ENCODE assay signal across 1 cellular context in genomic region chr5:112931473-112931872, GRCh38.
A peak's percentile ranks its signal among the peaks of the same experiment; 100 is the strongest.
TF ChIP-seq lines count a peak whose summit lies in the region.

No MANE protein-coding gene starts in this region.

TF ChIP-seq in K562, 482 proteins besides CTCF, POLR2A, EP300 and RAD21 (continued from another document and continues in another):
- TF ChIP-seq ZNF655 (CRISPR knock-in tag; IDR thresholded peaks at IDR 0.05): no peak
- no peak for TF ChIP-seq SNIP1 (IDR thresholded peaks at IDR 0.05; ENCODE audit: low read depth)
- no peak for TF ChIP-seq FUS (optimal IDR thresholded peaks at IDR 0.05; ENCODE audit: low read depth, low read length)
- no peak for TF ChIP-seq HMGN3 (IDR thresholded peaks at IDR 0.05; ENCODE audit: borderline replicate concordance, extremely low read depth, insufficient read length, low read depth, low read length)
- no peak for TF ChIP-seq TCFL5 (CRISPR knock-in tag; conservative IDR thresholded peaks at IDR 0.05)
- TF ChIP-seq HSF4 (CRISPR knock-in tag; IDR thresholded peaks at IDR 0.05; ENCODE audit: borderline replicate concordance): no peak
- TF ChIP-seq HDAC2 (IDR thresholded peaks at IDR 0.05): peak; percentile 87
- no peak for TF ChIP-seq E4F1 (CRISPR knock-in tag; IDR thresholded peaks at IDR 0.05; ENCODE audit: borderline replicate concordance)
- TF ChIP-seq GATA2 (CRISPR knock-in tag; IDR thresholded peaks at IDR 0.05): no peak
- TF ChIP-seq ZSCAN29 (IDR thresholded peaks at IDR 0.05): no peak
- no peak for TF ChIP-seq ZBTB2 (IDR thresholded peaks at IDR 0.05)
- TF ChIP-seq MXI1 (IDR thresholded peaks at IDR 0.05; ENCODE audit: low read depth, low read length): no peak
- peak; percentile 88 for TF ChIP-seq ESRRA (IDR thresholded peaks at IDR 0.05; ENCODE audit: borderline replicate concordance, low read depth)
- no peak for TF ChIP-seq ZNF174 (CRISPR knock-in tag; IDR thresholded peaks at IDR 0.05)
- TF ChIP-seq TEAD2 (tag; IDR thresholded peaks at IDR 0.05): no peak
- no peak for TF ChIP-seq GTF2B (IDR thresholded peaks at IDR 0.05; ENCODE audit: extremely low read depth, insufficient read length)
- TF ChIP-seq MYBL2 (IDR thresholded peaks at IDR 0.05; ENCODE audit: low read depth): no peak
- TF ChIP-seq MYBL2 (CRISPR knock-in tag; IDR thresholded peaks at IDR 0.05; ENCODE audit: borderline replicate concordance): no peak
- no peak for TF ChIP-seq TFAM (CRISPR knock-in tag; conservative IDR thresholded peaks at IDR 0.05)
- no peak for TF ChIP-seq BRD4 (IDR thresholded peaks at IDR 0.05)
- no peak for TF ChIP-seq EGR1 (conservative IDR thresholded peaks at IDR 0.05)
- no peak for TF ChIP-seq FOXM1 (IDR thresholded peaks at IDR 0.05; ENCODE audit: low read depth)
- TF ChIP-seq FOXM1 (CRISPR knock-in tag; IDR thresholded peaks at IDR 0.05; ENCODE audit: low read depth): no peak
- TF ChIP-seq E2F5 (CRISPR knock-in tag; IDR thresholded peaks at IDR 0.05): no peak
- TF ChIP-seq ZNF445 (CRISPR knock-in tag; IDR thresholded peaks at IDR 0.05; ENCODE audit: low read depth): no peak
- no peak for TF ChIP-seq ZFX (CRISPR knock-in tag; IDR thresholded peaks at IDR 0.05)
- no peak for TF ChIP-seq KLF10 (CRISPR knock-in tag; IDR thresholded peaks at IDR 0.05)
- TF ChIP-seq HMG20B (CRISPR knock-in tag; IDR thresholded peaks at IDR 0.05): no peak
- TF ChIP-seq NR4A1 (CRISPR knock-in tag; IDR thresholded peaks at IDR 0.05): no peak
- no peak for TF ChIP-seq NR4A1 (tag; IDR thresholded peaks at IDR 0.05)
- TF ChIP-seq CHCHD3 (CRISPR knock-in tag; IDR thresholded peaks at IDR 0.05): no peak
- TF ChIP-seq ETS1 (conservative IDR thresholded peaks at IDR 0.05; ENCODE audit: control insufficient read depth, low read depth, low read length): no peak
- TF ChIP-seq SMARCE1 (IDR thresholded peaks at IDR 0.05): peak; percentile 72; the same call in 1 of the 2 replicates
- no peak for TF ChIP-seq ZNF232 (CRISPR knock-in tag; IDR thresholded peaks at IDR 0.05)
- no peak for TF ChIP-seq EP400 (IDR thresholded peaks at IDR 0.05)
- TF ChIP-seq ZNF395 (CRISPR knock-in tag; IDR thresholded peaks at IDR 0.05): no peak
- TF ChIP-seq REST (CRISPR knock-in tag; IDR thresholded peaks at IDR 0.05; ENCODE audit: low read depth): no peak
- peak; percentile 36; the same call in 1 of the 2 replicates for TF ChIP-seq NFE2 (IDR thresholded peaks at IDR 0.05; ENCODE audit: low read depth)
- no peak for TF ChIP-seq ZNF282 (CRISPR knock-in tag; IDR thresholded peaks at IDR 0.05)
- TF ChIP-seq POLR3A (IDR thresholded peaks at IDR 0.05; ENCODE audit: borderline replicate concordance, extremely low read depth, insufficient read depth, insufficient read length): no peak
- no peak for TF ChIP-seq ZNF780A (CRISPR knock-in tag; IDR thresholded peaks at IDR 0.05)
- no peak for TF ChIP-seq NCOA1 (IDR thresholded peaks at IDR 0.05; ENCODE audit: low read depth)
- no peak for TF ChIP-seq RBM15 (IDR thresholded peaks at IDR 0.05; ENCODE audit: insufficient read depth, low read length)
- no peak for TF ChIP-seq CEBPB (tag; IDR thresholded peaks at IDR 0.05)
- TF ChIP-seq RBM25 (IDR thresholded peaks at IDR 0.05; ENCODE audit: low read depth, low read length, severe bottlenecking): no peak
- TF ChIP-seq HBP1 (CRISPR knock-in tag; IDR thresholded peaks at IDR 0.05): no peak
- no peak for TF ChIP-seq PRMT5 (CRISPR knock-in tag; IDR thresholded peaks at IDR 0.05)
- TF ChIP-seq ARHGAP35 (IDR thresholded peaks at IDR 0.05; ENCODE audit: partially characterized antibody): peak; percentile 83
- TF ChIP-seq NCOA2 (IDR thresholded peaks at IDR 0.05; ENCODE audit: partially characterized antibody in 2 of 2): no peak
- no peak for TF ChIP-seq RHOXF2B (CRISPR knock-in tag; conservative IDR thresholded peaks at IDR 0.05)
- no peak for TF ChIP-seq ZBTB8A (IDR thresholded peaks at IDR 0.05; ENCODE audit: partially characterized antibody)
- no peak for TF ChIP-seq GABPB2 (CRISPR knock-in tag; conservative IDR thresholded peaks at IDR 0.05)
- TF ChIP-seq NFXL1 (CRISPR knock-in tag; IDR thresholded peaks at IDR 0.05): no peak
- no peak for TF ChIP-seq HCFC1 (IDR thresholded peaks at IDR 0.05; ENCODE audit: low read depth, low read length)
